Comparison of ENCODE assay signal across 9 cellular contexts in the genomic region with DNA sequence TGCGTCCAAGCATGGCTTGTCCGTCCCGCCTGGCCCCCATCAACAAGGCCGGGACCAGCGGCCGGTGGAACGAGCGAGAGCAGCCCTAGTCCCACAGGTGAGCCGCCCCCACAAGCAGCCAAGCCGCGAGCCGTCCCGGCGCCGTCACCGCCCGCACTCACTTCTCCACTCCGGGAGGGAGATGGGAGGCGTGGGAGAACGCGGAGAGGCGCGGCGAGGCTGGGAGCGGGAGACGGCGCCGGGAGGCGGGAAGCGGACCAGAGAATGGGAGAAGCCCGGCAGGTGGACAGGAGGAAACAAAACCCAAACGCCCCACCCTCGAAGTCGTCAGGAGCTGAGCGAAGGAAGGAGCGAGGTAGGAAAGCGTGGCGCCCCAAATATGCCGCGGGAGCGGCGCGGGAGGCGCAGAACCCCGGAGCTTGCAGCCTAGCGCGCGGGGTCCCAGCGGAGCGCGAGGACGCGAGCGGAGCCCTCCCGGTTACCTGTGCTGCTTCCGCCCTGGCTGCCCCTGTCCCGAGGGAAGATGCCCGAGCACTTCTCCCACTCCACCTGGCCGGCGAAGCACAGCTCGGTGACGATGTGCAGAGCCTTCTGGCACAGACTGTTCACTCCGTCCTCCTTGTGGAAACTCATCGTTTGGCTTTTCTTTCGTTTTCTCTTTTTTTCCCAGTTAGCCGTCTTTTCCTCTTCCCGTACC. TPM values are rescaled to one million over a fixed set of nuclear protein-coding genes. Genes with fewer than 3 reads are reported as not detected.
DNase-seq lines count a peak whose midpoint lies in the region; ATAC-seq, FAIRE-seq and TF ChIP-seq lines count a peak whose summit lies in the region.
"Had no signal": no experiment of that assay in that cellular context is flagged by ENCODE, and none has a peak within 500 bp of the region (broad histone marks: within the 10 kb centered on the region; RNA-seq: fewer than 3 reads in every experiment).

No MANE protein-coding gene starts in this region.

- peak overlapping the region; percentile 37 to 66; a peak in 3 of 4 replicates for H3K4me3 ChIP-seq in SK-N-SH (ENCODE audit: low read depth in 2 of 2, low read length in 1 of 2)
- H3K4me3 ChIP-seq in pancreas = peak overlapping the region; percentile 26 to 51 (median 36)

- in situ Hi-C loops in GM13977 (cut with MboI; ENCODE audit: low pct_unique_long_range_greater_than_20kb, low sequenced_read_pairs, unreplicated experiment) = no loop called here

- TF ChIP-seq CTCF in SK-N-SH (IDR thresholded peaks at IDR 0.05) (no peak), foreskin keratinocyte (conservative IDR thresholded peaks at IDR 0.05) (no peak), pancreas (IDR thresholded peaks at IDR 0.05) (no peak), GM13977 (IDR thresholded peaks at IDR 0.05; ENCODE audit: extremely low read depth, insufficient read depth, missing control alignments) (no peak)

- no peaks in the 10 kb centered on the region for H3F3A ChIP-seq in SK-N-SH (replicated peaks; ENCODE audit: insufficient read depth)

- H3K9me3 ChIP-seq in SK-N-SH (no peaks in the 10 kb centered on the region), pancreas (no peaks in the 10 kb centered on the region)

- H3K79me2 ChIP-seq in SK-N-SH (ENCODE audit: insufficient read depth) = no peaks in the 10 kb centered on the region

- WGBS in SK-N-SH (ENCODE audit: low lambda C conversion rate) = 18% methylated on average over 49 of the region's 67 CpGs
- 1% methylated on average over 67 of the region's 67 CpGs for WGBS in pancreas, 2 donors

- FAIRE-seq in GM12892 (lab: Jason Lieb, UNC) (no peak), pancreas (lab: Jason Lieb, UNC) (no peak)

- ATAC-seq in foreskin keratinocyte (peak; percentile 68), pancreas (peak in 3 of 4 donors; percentile 37 to 44 (median 43)), HG03039 (IDR thresholded peaks at IDR 0.05; ENCODE audit: unreplicated experiment) (no peak), GM19035 (IDR thresholded peaks at IDR 0.05; ENCODE audit: unreplicated experiment) (no peak)

- H3K36me3 ChIP-seq in SK-N-SH (replicated peaks in 1 of 2; ENCODE audit: control insufficient read depth in 1 of 2, insufficient read depth in 2 of 2, low read length in 1 of 2) (no peaks in the 10 kb centered on the region), pancreas (no peaks in the 10 kb centered on the region)

- no peak overlapping the region for H3K27ac ChIP-seq in SK-N-SH (ENCODE audit: low read depth in 2 of 2, low read length in 1 of 2)
- no peak overlapping the region for H3K27ac ChIP-seq in foreskin keratinocyte
- H3K27ac ChIP-seq in pancreas = no peak overlapping the region

- H4K20me1 ChIP-seq in SK-N-SH (ENCODE audit: insufficient read depth) = no peaks in the 10 kb centered on the region

- TF ChIP-seq EP300 in SK-N-SH (IDR thresholded peaks at IDR 0.05; ENCODE audit: borderline replicate concordance in 1 of 2, low read depth in 1 of 2, low read length in 1 of 2) = no peak

- no peaks in the 10 kb centered on the region for H3K4me1 ChIP-seq in SK-N-SH (ENCODE audit: control insufficient read depth in 1 of 2, insufficient read depth in 2 of 2, low read depth in 1 of 2, low read length in 1 of 2)
- no peaks in the 10 kb centered on the region for H3K4me1 ChIP-seq in foreskin keratinocyte
- no peaks in the 10 kb centered on the region for H3K4me1 ChIP-seq in pancreas

- peak; percentile 12 for DNase-seq in GM12892 (ENCODE audit: insufficient read length)
- peak; percentile 27 for DNase-seq in SK-N-SH
- DNase-seq in foreskin keratinocyte = peak; percentile 39 to 53
- peak in 2 of 6 donors; percentile 58 to 62 for DNase-seq in pancreas
- DNase-seq in GM13977 (ENCODE audit: low spot score) = no peak
- DNase-seq in DMS53 treated with DMSO at 0.1 percent for 48 hours (lab: John Stamatoyannopoulos, UW; ENCODE audit: unreplicated experiment) = no peak

- peaks cover 31% of the 10 kb centered on the region for H3K27me3 ChIP-seq in SK-N-SH (ENCODE audit: insufficient read depth)
- H3K27me3 ChIP-seq in foreskin keratinocyte = peaks cover 62% of the 10 kb centered on the region
- H3K27me3 ChIP-seq in pancreas = peaks cover 0 to 20% (median 5%) of the 10 kb centered on the region in 4 donors

- TF ChIP-seq POLR2A in GM12892 (IDR thresholded peaks at IDR 0.05; ENCODE audit: low read depth, low read length) = no peak

- peak overlapping the region; percentile 90; the same call in 1 of the 2 replicates for H2AFZ ChIP-seq in SK-N-SH (ENCODE audit: low read depth)

- POLR2A ChIA-PET in SK-N-SH (lab: Yijun Ruan, JAX) = no interaction called here

- intact Hi-C loops in pancreas (cut with DNase I) = no loop called here

- no peaks in the 10 kb centered on the region for H3K9me2 ChIP-seq in SK-N-SH

- peak overlapping the region; percentile 83 for H3K4me2 ChIP-seq in SK-N-SH

- CTCF ChIA-PET in SK-N-SH (lab: Yijun Ruan, JAX) = no interaction called here

- no peak for TF ChIP-seq RAD21 in SK-N-SH (IDR thresholded peaks at IDR 0.05; ENCODE audit: low read length)

- H3K9ac ChIP-seq in SK-N-SH = no peak overlapping the region

TF ChIP-seq in SK-N-SH, 30 proteins besides CTCF, POLR2A, EP300 and RAD21:
- TF ChIP-seq CHD2 (IDR thresholded peaks at IDR 0.05; ENCODE audit: low read length, partially characterized antibody) (no peak), ELF1 (IDR thresholded peaks at IDR 0.05) (no peak), FOXJ3 (CRISPR knock-in tag; IDR thresholded peaks at IDR 0.05) (no peak), RCOR1 (IDR thresholded peaks at IDR 0.05; ENCODE audit: low read length) (no peak), NRF1 (IDR thresholded peaks at IDR 0.05; ENCODE audit: low read depth, low read length) (no peak), SIN3A (IDR thresholded peaks at IDR 0.05; ENCODE audit: borderline replicate concordance, low read depth, low read length) (no peak), EZH2phosphoT487 (IDR thresholded peaks at IDR 0.05; ENCODE audit: borderline replicate concordance, low read depth) (no peak), GATA2 (CRISPR knock-in tag; IDR thresholded peaks at IDR 0.05) (no peak), NFIC (IDR thresholded peaks at IDR 0.05; ENCODE audit: borderline replicate concordance) (no peak), SMC3 (IDR thresholded peaks at IDR 0.05; ENCODE audit: low read depth, low read length) (no peak)
- TF ChIP-seq, protein P1, sequence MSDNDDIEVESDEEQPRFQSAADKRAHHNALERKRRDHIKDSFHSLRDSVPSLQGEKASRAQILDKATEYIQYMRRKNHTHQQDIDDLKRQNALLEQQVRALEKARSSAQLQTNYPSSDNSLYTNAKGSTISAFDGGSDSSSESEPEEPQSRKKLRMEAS (IDR thresholded peaks at IDR 0.05; ENCODE audit: low read depth) = no peak
- TF ChIP-seq, protein P2, sequence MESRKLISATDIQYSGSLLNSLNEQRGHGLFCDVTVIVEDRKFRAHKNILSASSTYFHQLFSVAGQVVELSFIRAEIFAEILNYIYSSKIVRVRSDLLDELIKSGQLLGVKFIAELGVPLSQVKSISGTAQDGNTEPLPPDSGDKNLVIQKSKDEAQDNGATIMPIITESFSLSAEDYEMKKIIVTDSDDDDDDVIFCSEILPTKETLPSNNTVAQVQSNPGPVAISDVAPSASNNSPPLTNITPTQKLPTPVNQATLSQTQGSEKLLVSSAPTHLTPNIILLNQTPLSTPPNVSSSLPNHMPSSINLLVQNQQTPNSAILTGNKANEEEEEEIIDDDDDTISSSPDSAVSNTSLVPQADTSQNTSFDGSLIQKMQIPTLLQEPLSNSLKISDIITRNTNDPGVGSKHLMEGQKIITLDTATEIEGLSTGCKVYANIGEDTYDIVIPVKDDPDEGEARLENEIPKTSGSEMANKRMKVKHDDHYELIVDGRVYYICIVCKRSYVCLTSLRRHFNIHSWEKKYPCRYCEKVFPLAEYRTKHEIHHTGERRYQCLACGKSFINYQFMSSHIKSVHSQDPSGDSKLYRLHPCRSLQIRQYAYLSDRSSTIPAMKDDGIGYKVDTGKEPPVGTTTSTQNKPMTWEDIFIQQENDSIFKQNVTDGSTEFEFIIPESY (IDR thresholded peaks at IDR 0.05; ENCODE audit: borderline replicate concordance, low read depth) = no peak
- TF ChIP-seq, protein P3, sequence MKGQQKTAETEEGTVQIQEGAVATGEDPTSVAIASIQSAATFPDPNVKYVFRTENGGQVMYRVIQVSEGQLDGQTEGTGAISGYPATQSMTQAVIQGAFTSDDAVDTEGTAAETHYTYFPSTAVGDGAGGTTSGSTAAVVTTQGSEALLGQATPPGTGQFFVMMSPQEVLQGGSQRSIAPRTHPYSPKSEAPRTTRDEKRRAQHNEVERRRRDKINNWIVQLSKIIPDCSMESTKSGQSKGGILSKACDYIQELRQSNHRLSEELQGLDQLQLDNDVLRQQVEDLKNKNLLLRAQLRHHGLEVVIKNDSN (IDR thresholded peaks at IDR 0.05; ENCODE audit: borderline replicate concordance, low read depth) = no peak
TF ChIP-seq in SK-N-SH: peak in this region for 0.

RNA-seq across cellular contexts. Expression of a gene that starts 0.6 kb away (rescaled TPM):
- not detected for polyA plus RNA-seq in GM12892 (2012; ENCODE audit: missing spikeins)
- polyA plus RNA-seq in SK-N-SH (2012; rRNA removed) (not detected in 2 replicates), foreskin keratinocyte (not detected in 2 replicates), pancreas (under 1 TPM in 1 of 2 donors, not detected in 1; 0.05 TPM)
- not detected in 2 replicates for polyA plus RNA-seq in SK-N-SH (2012; cell fraction: cytosol; rRNA removed)
- polyA plus RNA-seq in SK-N-SH (2012; cell fraction: nucleus; rRNA removed) = not detected in 2 replicates
- total RNA-seq in foreskin keratinocyte (not detected in 2 replicates), pancreas (under 1 TPM in 1 of 6 donors, not detected in 5; 0.03 TPM)
- total RNA-seq: mononuclear cell had no signal

Comparison
In these comparisons a context has a peak if more than half of its experiments do, and no peak if none do; other contexts are left out.
1. DNase-seq: peak in GM12892 (single experiment), SK-N-SH (single experiment) and foreskin keratinocyte (2 of 2); none in GM13977 (single experiment) and DMS53 treated with DMSO at 0.1 percent for 48 hours (single experiment).
2. ATAC-seq: peak in foreskin keratinocyte (single experiment) and pancreas (3 of 4); none in HG03039 (single experiment) and GM19035 (single experiment).